ENCODE assay signal across 30 cellular contexts in genomic region chr12:104814944-104815343, GRCh38.
"Had no signal": no experiment of that assay in that cellular context is flagged by ENCODE, and none has a peak within 500 bp of the region (broad histone marks: within the 10 kb centered on the region; RNA-seq: fewer than 3 reads in every experiment).

No MANE protein-coding gene starts in this region.

- H3K4me1 ChIP-seq: parathyroid adenoma, psoas muscle, suprapubic skin, testis, tibial artery, transverse colon, upper lobe of right lung, uterus had no signal

- DNase-seq: naive thymus-derived CD8-positive, alpha-beta T cell; nephron progenitor cell; nucleus accumbens; ovary; posterior cingulate gyrus; psoas muscle; right cardiac atrium; spleen; stimulated activated CD4-positive, alpha-beta T cell treated with anti-CD3 and anti-CD28 coated beads, Interleukin-12 subunit alpha, Interleukin-12 subunit beta, amount 100 ng/mL, for 4 hours; stimulated activated CD4-positive, alpha-beta T cell treated with anti-CD3 and anti-CD28 coated beads, Interleukin-1b, Interleukin-23, amount 100 ng/mL, for 48 hours; stimulated activated CD4-positive, alpha-beta T cell treated with anti-CD3 and anti-CD28 coated beads, Interleukin-4, amount 100 ng/mL, for 1 hour; stimulated activated CD4-positive, alpha-beta T cell treated with anti-CD3 and anti-CD28 coated beads, Interleukin-4, amount 100 ng/mL, for 4 hours; stimulated activated CD8-positive, alpha-beta memory T cell treated with anti-CD3 and anti-CD28 coated beads, Interleukin-4, amount 100 ng/mL, for 48 hours; stimulated activated naive CD4-positive, alpha-beta T cell; stimulated activated naive CD8-positive, alpha-beta T cell treated with anti-CD3 and anti-CD28 coated beads, Interleukin-15, amount 100 ng/mL, for 72 hours; stimulated activated naive CD8-positive, alpha-beta T cell treated with anti-CD3 and anti-CD28 coated beads, Interleukin-15, Interleukin-2, amounts not matched to agents 100 U/mL and 50 U/mL, for 24 hours; substantia nigra; testis; tibial artery; transverse colon; upper lobe of right lung; uterus had no signal

- H3K79me2 ChIP-seq: parathyroid adenoma had no signal

- H3K36me3 ChIP-seq: neutrophil, ovary, spleen, suprapubic skin, transverse colon, upper lobe of right lung, uterus had no signal

- H3K4me3 ChIP-seq: ovary, psoas muscle, skin epidermis, smooth muscle cell, spleen, suprapubic skin, testis, tibial artery, transverse colon, upper lobe of right lung, uterus had no signal

- H3K9me3 ChIP-seq: neutrophil, ovary, psoas muscle, spleen, suprapubic skin, testis, transverse colon, upper lobe of right lung, uterus had no signal

- H2AFZ ChIP-seq: parathyroid adenoma had no signal

- H3K4me2 ChIP-seq: smooth muscle cell had no signal

- ATAC-seq: naive thymus-derived CD8-positive, alpha-beta T cell; natural killer cell treated with Interleukin-12 subunit alpha and Interleukin-12 subunit beta and Interleukin-15 and Interleukin-18, amount 100 ng/mL, for 72 hours; psoas muscle; right cardiac atrium; sciatic nerve; stimulated activated memory B cell treated with anti-CD40 and anti-IgM and Interleukin-4, amounts not matched to agents 10 μg/mL and 1 μg/mL and 100 μg/mL, for 72 hours; stimulated activated naive CD8-positive, alpha-beta T cell treated with anti-CD3 and anti-CD28 coated beads, Interleukin-15, amount 100 ng/mL, for 72 hours; stimulated activated naive CD8-positive, alpha-beta T cell treated with anti-CD3 and anti-CD28 coated beads, Interleukin-15, Interleukin-2, amounts not matched to agents 100 U/mL and 50 U/mL, for 24 hours; upper lobe of right lung had no signal

- H3K27me3 ChIP-seq: neutrophil, ovary, spleen, suprapubic skin, testis, tibial artery, transverse colon, upper lobe of right lung, uterus had no signal

- H3K9ac ChIP-seq: parathyroid adenoma had no signal

- H3K27ac ChIP-seq: neutrophil, ovary, parathyroid adenoma, psoas muscle, skin epidermis, spleen, suprapubic skin, testis, tibial artery, transverse colon, upper lobe of right lung, uterus had no signal
